In the genomic region with DNA sequence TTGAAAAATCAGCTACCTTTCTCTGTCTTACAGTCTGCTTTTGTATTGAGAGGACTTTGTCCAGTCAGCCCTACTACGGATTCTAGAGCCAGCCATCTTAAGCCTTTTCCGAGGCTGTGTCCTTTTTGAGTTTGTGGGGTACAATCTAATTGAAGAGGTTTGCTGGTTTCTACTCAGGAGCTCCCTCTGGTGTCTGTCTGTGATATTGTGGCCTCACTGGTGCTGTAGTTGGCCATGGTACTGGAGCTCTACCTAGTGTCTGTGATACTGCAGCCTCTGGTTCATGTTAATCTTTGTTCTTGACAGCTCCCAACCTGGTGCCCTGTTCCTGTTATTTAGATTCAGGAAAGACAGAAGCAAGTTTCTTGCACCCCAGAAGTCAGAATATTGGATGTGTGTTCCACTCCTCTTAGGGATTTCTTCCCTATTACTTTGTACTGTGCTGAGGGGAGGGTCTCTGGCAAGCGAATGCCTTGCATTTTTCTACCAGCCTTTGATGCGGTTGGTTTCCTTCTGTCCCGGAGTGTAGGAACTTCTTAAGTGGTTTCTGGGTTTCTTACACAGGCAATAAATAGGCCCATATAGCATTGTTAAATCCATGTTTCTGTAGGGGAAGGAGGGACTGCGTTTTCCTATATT, we compare ENCODE assay signal across 8 cellular contexts.
DNase-seq lines count a peak whose midpoint lies in the region; ATAC-seq and TF ChIP-seq lines count a peak whose summit lies in the region.

No MANE protein-coding gene starts in this region.

- H3K27me3 ChIP-seq in AG04450 (ENCODE audit: control insufficient read depth, insufficient read depth, low read length) (no peaks in the 10 kb centered on the region), transverse colon (no peaks in the 10 kb centered on the region)

- in situ Hi-C loops in GM13976 (cut with MboI; ENCODE audit: low sequenced_read_pairs, unreplicated experiment) (no loop called here), transverse colon (cut with MboI; ENCODE audit: low pct_ligation_motif_present in 1 of 4, low pct_unique_long_range_greater_than_20kb in 1 of 4, low sequenced_read_pairs in 3 of 4) (no loop called here)

- no peak overlapping the region for H3K4me3 Mint-ChIP-seq in naive B cell

- no peaks in the 10 kb centered on the region for H3K4me1 ChIP-seq in transverse colon

- H3K36me3 Mint-ChIP-seq in naive B cell, result peaks cover 19 to 25% of the 10 kb centered on the region in 2 donors

- peaks cover 6 to 24% (median 15%) of the 10 kb centered on the region in 7 donors for H3K9me3 Mint-ChIP-seq in naive B cell

- no peak overlapping the region for H3K4me3 ChIP-seq in AG04450 (ENCODE audit: low read depth, low read length)
- no peak overlapping the region for H3K4me3 ChIP-seq in transverse colon

- TF ChIP-seq CTCF in AG04450 (IDR thresholded peaks at IDR 0.05; ENCODE audit: low read depth, low read length) (peak; percentile 83), GM13976 (IDR thresholded peaks at IDR 0.05; ENCODE audit: borderline replicate concordance, control extremely low read depth, extremely low read depth, insufficient read depth, missing control alignments) (peak; percentile 72), transverse colon (IDR thresholded peaks at IDR 0.05) (peak; percentile 56 to 67 (median 64))

- H3K27ac ChIP-seq in AG04450 (ENCODE audit: low read depth, low read length) (no peak overlapping the region), transverse colon (no peak overlapping the region)

- no peak for TF ChIP-seq EP300 in transverse colon (IDR thresholded peaks at IDR 0.05; ENCODE audit: low read depth)

- H3K9me3 ChIP-seq in AG04450 (ENCODE audit: control insufficient read depth, insufficient read depth, low read length), result peaks cover 2% of the 10 kb centered on the region; the same call in 1 of the 2 replicates
- H3K9me3 ChIP-seq in transverse colon, result peaks cover 15 to 17% of the 10 kb centered on the region in 2 donors

- ATAC-seq in HG02852 (IDR thresholded peaks at IDR 0.05; ENCODE audit: unreplicated experiment), result peak; percentile 75
- peak; percentile 75 to 78 for ATAC-seq in naive B cell (ENCODE audit: low read depth in 2 of 2)

- H3K4me1 Mint-ChIP-seq in naive B cell, result peaks cover 0 to 6% (median 0%) of the 10 kb centered on the region in 3 donors

- POLR2A ChIA-PET in AG04450 (lab: Yijun Ruan, JAX), result no interaction called here

- peak overlapping the region in 2 of 6 donors; percentile 9 to 86 for H3K27ac Mint-ChIP-seq in naive B cell

- CTCF ChIA-PET in AG04450 (lab: Charles Lee), result interaction anchor here (0.7 to 3.6 kb wide), 41 partner anchors 9 to 287 kb away, joined by 3 to 26 read pairs (median 6); no protein-coding TSS in a partner anchor

- WGBS in transverse colon (ENCODE audit: low coverage in 1 of 2), 2 donors, result 70 to 86% methylated on average over 4 to 6 of the region's 6 CpGs

- no peaks in the 10 kb centered on the region for H3K27me3 Mint-ChIP-seq in naive B cell

- H3K36me3 ChIP-seq in transverse colon, result peaks cover 0 to 64% (median 10%) of the 10 kb centered on the region in 4 donors

- DNase-seq in AG04450 (ENCODE audit: low read depth, low spot score), result no peak
- DNase-seq in GM13976 (ENCODE audit: low spot score), result peak; percentile 28
- DNase-seq in NCI-H460 (ENCODE audit: extremely low read depth, low read depth), result peak; percentile 74
- DNase-seq in activated CD4-positive, alpha-beta T cell treated with anti-CD3 and anti-CD28 coated beads, Interleukin-2, amount 50 U/mL, for 1 hour, result peak; percentile 47
- peak; percentile 2 for DNase-seq in effector CD8-positive, alpha-beta T cell (lab: John Stamatoyannopoulos, UW)
- peak; percentile 54 for DNase-seq in naive B cell
- DNase-seq in transverse colon, result peak; percentile 59

- intact Hi-C loops in transverse colon (cut with DNase I; ENCODE audit: low total_unique reads), result no loop called here

- no peak for TF ChIP-seq POLR2A in transverse colon (IDR thresholded peaks at IDR 0.05)
